Comparison of ENCODE assay signal across 9 cellular contexts in the genomic region with DNA sequence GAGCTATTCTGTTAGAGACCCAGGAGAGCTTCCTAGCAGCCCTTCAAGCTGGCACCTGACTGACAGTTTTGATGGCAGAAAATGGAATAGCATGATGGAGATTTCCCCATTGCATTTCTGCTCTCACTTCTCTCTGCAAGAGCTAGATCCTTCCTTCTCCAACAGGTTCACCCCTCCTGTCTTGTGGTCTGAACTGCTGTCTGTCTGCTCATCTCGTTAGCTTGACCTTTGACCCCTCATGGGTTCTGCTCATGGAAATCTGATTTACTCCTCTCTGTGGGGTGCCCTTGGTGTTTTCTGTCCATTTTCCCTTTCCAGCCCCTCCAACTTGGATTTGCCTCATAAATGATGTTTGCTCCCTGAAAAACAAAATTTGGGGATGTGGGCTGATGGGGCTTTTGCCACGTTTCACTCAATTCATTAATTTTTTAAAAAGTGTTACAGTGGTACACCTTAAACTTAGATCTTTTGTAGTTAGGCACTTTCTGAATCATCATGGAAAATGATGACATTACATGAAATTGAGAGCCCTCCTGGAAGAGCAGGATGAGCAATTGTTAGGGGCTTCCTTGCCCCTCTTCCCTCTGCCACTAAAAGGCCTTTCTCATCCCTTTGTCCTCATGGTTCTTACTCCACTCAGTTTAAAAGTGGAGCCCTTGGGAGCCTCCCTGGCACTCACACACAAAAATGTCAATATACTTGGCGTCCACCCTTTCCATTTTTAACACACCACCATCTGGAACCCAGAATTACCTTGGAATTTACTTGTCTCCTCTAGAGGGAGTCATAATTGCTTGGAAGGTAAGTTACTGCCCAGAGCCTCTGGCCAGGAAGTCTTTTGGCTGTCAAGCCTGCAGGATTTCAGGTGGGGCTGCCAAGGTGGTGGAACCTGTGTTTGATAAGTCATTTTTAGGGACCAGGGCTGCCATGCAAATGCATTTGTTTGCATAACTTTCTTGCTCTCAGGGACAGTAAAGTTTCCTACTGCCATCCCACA. TPM values are rescaled to one million over a fixed set of nuclear protein-coding genes. Genes with fewer than 3 reads are reported as not detected.
DNase-seq lines count a peak whose midpoint lies in the region; ATAC-seq and TF ChIP-seq lines count a peak whose summit lies in the region.
"Had no signal": no experiment of that assay in that cellular context is flagged by ENCODE, and none has a peak within 500 bp of the region (broad histone marks: within the 10 kb centered on the region; RNA-seq: fewer than 3 reads in every experiment).

No MANE protein-coding gene starts in this region.

- no peaks in the 10 kb centered on the region for H3K9me3 ChIP-seq in vagina

- no peaks in the 10 kb centered on the region for H3K27me3 ChIP-seq in vagina

- peaks cover 18% of the 10 kb centered on the region for H3K4me1 ChIP-seq in vagina

- TF ChIP-seq POLR2A in vagina (IDR thresholded peaks at IDR 0.05), result no peak

- H3K4me3 ChIP-seq in vagina, result no peak overlapping the region

- no peak overlapping the region for H3K27ac ChIP-seq in vagina

- no peak for TF ChIP-seq CTCF in vagina (IDR thresholded peaks at IDR 0.05)

- DNase-seq in DMS 273 (lab: John Stamatoyannopoulos, UW; ENCODE audit: unreplicated experiment), result peak; percentile 81
- peak; percentile 57 for DNase-seq in NCI-H82 (lab: John Stamatoyannopoulos, UW)
- DNase-seq in effector memory CD8-positive, alpha-beta T cell, result no peak
- no peak for DNase-seq in ecto neural progenitor cell (ENCODE audit: low spot score)
- DNase-seq in posterior cingulate gyrus, result no peak
- no peak for DNase-seq in vagina (ENCODE audit: extremely low spot score in 2 of 2)

- intact Hi-C loops in posterior cingulate gyrus (cut with DNase I), result no loop called here
- intact Hi-C loops in vagina (cut with DNase I), result loop anchor here (5.0 kb wide), 1 partner anchor 174 kb away; no protein-coding TSS in a partner anchor

- peaks cover 63 to 72% of the 10 kb centered on the region in 2 donors for H3K4me1 Mint-ChIP-seq in effector memory CD8-positive, alpha-beta T cell (ENCODE audit: low read depth in 2 of 2)

- peaks cover 0 to under 1% of the 10 kb centered on the region in 2 donors for H3K36me3 ChIP-seq in vagina

- H3K27ac Mint-ChIP-seq in effector memory CD8-positive, alpha-beta T cell, result peak overlapping the region; percentile 93 to 94

- H3K4me3 Mint-ChIP-seq in effector memory CD8-positive, alpha-beta T cell, result peak overlapping the region; percentile 47 to 50

- ATAC-seq in GM19351 (IDR thresholded peaks at IDR 0.05; ENCODE audit: unreplicated experiment) (peak; percentile 1), HG03139 (IDR thresholded peaks at IDR 0.05; ENCODE audit: unreplicated experiment) (no peak)
- no peak for ATAC-seq in effector memory CD8-positive, alpha-beta T cell (replicated peaks)

- H3K36me3 Mint-ChIP-seq in effector memory CD8-positive, alpha-beta T cell (ENCODE audit: insufficient read depth), result peaks cover 57% of the 10 kb centered on the region

- H3K27me3 Mint-ChIP-seq in effector memory CD8-positive, alpha-beta T cell, result no peaks in the 10 kb centered on the region

- no peaks in the 10 kb centered on the region for H3K9me3 Mint-ChIP-seq in effector memory CD8-positive, alpha-beta T cell

RNA-seq across cellular contexts. Expression of a gene that starts 31.9 kb away (rescaled TPM):
- total RNA-seq in vagina, result not detected
- total RNA-seq: lower leg skin had no signal

RNA-seq across cellular contexts. Expression of a gene that starts 33.6 kb away (rescaled TPM):
- total RNA-seq in vagina, result 2.7 TPM

RNA-seq across cellular contexts. Expression of a gene that starts 54.0 kb away (rescaled TPM):
- 51.1 TPM for total RNA-seq in vagina

Comparison
In these comparisons a context has a peak if more than half of its experiments do, and no peak if none do; other contexts are left out.
1. DNase-seq: peak in DMS 273 (single experiment) and NCI-H82 (single experiment); none in effector memory CD8-positive, alpha-beta T cell (0 of 3), ecto neural progenitor cell (single experiment), posterior cingulate gyrus (0 of 10) and vagina (0 of 2).